18 cellular contexts compared by ENCODE assay signal in the genomic region with DNA sequence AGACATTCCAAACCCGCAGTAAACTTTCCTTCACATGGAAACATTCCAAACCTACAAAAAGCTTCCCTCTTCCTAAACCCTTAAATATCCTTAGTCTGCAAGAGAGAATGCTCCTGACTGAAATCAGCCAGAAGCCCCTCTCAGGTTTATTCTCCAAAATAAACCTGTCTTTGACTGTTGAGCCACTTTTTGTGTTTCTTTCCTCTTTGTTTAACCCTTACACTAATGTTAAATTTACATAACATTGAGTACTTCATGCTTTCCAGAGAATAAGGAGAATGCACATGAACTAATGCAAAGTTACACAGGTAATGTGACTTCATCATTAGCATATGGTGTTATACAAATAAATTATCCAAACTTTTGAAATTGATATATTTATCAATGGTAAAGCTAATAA.
DNase-seq lines count a peak whose midpoint lies in the region; ATAC-seq, FAIRE-seq and TF ChIP-seq lines count a peak whose summit lies in the region.
"Had no signal": no experiment of that assay in that cellular context is flagged by ENCODE, and none has a peak within 500 bp of the region (broad histone marks: within the 10 kb centered on the region; RNA-seq: fewer than 3 reads in every experiment).

No MANE protein-coding gene starts in this region.

- H3K9me1 ChIP-seq in K562 (ENCODE audit: control insufficient read depth, insufficient read depth, low read length) = no peaks in the 10 kb centered on the region

- no peak overlapping the region for H4K8ac ChIP-seq in H1 (ENCODE audit: extremely low read depth, insufficient read depth, low read length)

- H4K20me1 ChIP-seq in K562 (replicated peaks; ENCODE audit: control insufficient read depth, insufficient read depth, low read length) (no peaks in the 10 kb centered on the region), H1 (replicated peaks in 1 of 2; ENCODE audit: control insufficient read depth in 1 of 2, insufficient read depth in 2 of 2, low read length in 2 of 2) (no peaks in the 10 kb centered on the region)
- H4K20me1 ChIP-seq: BLaER1 treated with 17β-estradiol and CSF1 and Interleukin-3, amounts not matched to agents 10 nM and 100 nM had no signal

- TF ChIP-seq CTCF in HEK293 (tag by site-specific recombination; IDR thresholded peaks at IDR 0.05) (no peak), K562 (IDR thresholded peaks at IDR 0.05 in 2 of 3, conservative IDR thresholded peaks at IDR 0.05 in 1 of 3; ENCODE audit: insufficient read depth in 2 of 3, low read depth in 1 of 3, low read length in 3 of 3) (no peak), H1 (IDR thresholded peaks at IDR 0.05; ENCODE audit: control extremely low read depth in 1 of 3, insufficient read depth in 1 of 3, low read depth in 1 of 3, low read length in 3 of 3) (no peak)

- BruUV-seq in K562 (replicated peaks; lab: Mats Ljungman, UMichigan) = no TSS peak

- H3K36me3 ChIP-seq in HEK293 (ENCODE audit: control insufficient read depth in 2 of 2, insufficient read depth in 1 of 2, low read length in 2 of 2) = no peaks in the 10 kb centered on the region
- H3K36me3 ChIP-seq in K562 (ENCODE audit: control insufficient read depth, insufficient read depth, low read length) = no peaks in the 10 kb centered on the region
- H3K36me3 ChIP-seq in H1 (ENCODE audit: control insufficient read depth in 2 of 4, insufficient read depth in 4 of 4, low read length in 3 of 4) = no peaks in the 10 kb centered on the region
- H3K36me3 ChIP-seq: BLaER1 treated with 17β-estradiol and CSF1 and Interleukin-3, amounts not matched to agents 10 nM and 100 nM had no signal

- 0% methylated on average over 1 of the region's 1 CpG for WGBS in K562 (ENCODE audit: insufficient coverage, low coverage, missing lambda C conversion rate)
- WGBS in H1 (ENCODE audit: extremely low coverage in 1 of 2, insufficient coverage in 1 of 2, insufficient read length in 1 of 2, insufficient replicate concordance in 2 of 2, low coverage in 1 of 2, low lambda C conversion rate in 2 of 2, missing lambda C conversion rate in 1 of 2), 2 experiments = 94% methylated on average over 1 of the region's 1 CpG; no CpG with 5 or more reads in 1 of the 2 experiments

- in situ Hi-C loops in K562 (cut with MboI) = no loop called here

- H3K23me2 ChIP-seq in H1 (ENCODE audit: low read depth, low read length) = no peaks in the 10 kb centered on the region

- H3K18ac ChIP-seq in H1 (ENCODE audit: extremely low read depth, low read length) = no peak overlapping the region

- no peak overlapping the region for H3K56ac ChIP-seq in H1 (replicated peaks; ENCODE audit: insufficient read length, low read depth, low read length)

- H3K9me3 ChIP-seq in HEK293 (ENCODE audit: control insufficient read depth, insufficient read depth, low read depth, low read length) (no peaks in the 10 kb centered on the region), K562 (replicated peaks; ENCODE audit: control insufficient read depth, insufficient read depth, low read depth, low read length) (peaks cover 1% of the 10 kb centered on the region; the same call in 1 of the 2 replicates), H1 (ENCODE audit: insufficient read depth in 2 of 2, low read depth in 1 of 2, low read length in 1 of 2) (peaks cover 17% of the 10 kb centered on the region in 2 experiments; a peak in 3 of 4 replicates)
- H3K9me3 ChIP-seq: A549 had no signal

- H3K79me1 ChIP-seq in H1 (ENCODE audit: low read depth, low read length) = no peaks in the 10 kb centered on the region

- H3K9ac ChIP-seq in K562 (ENCODE audit: insufficient read depth in 1 of 2, low read depth in 2 of 2, low read length in 2 of 2) (no peak overlapping the region), H1 (replicated peaks in 1 of 4; ENCODE audit: extremely low read depth in 1 of 4, low read depth in 3 of 4, low read length in 3 of 4) (no peak overlapping the region)
- H3K9ac ChIP-seq: BLaER1 treated with 17β-estradiol and CSF1 and Interleukin-3, amounts not matched to agents 10 nM and 100 nM had no signal

- no peak overlapping the region for H2BK15ac ChIP-seq in H1 (ENCODE audit: low read length)

- TF ChIP-seq EP300 in K562 (IDR thresholded peaks at IDR 0.05; ENCODE audit: low read length) = no peak
- TF ChIP-seq EP300 in H1 (IDR thresholded peaks at IDR 0.05; ENCODE audit: borderline replicate concordance in 1 of 2, low read depth in 2 of 2, low read length in 2 of 2) = no peak

- no peak overlapping the region for H3K4me2 ChIP-seq in K562 (ENCODE audit: insufficient read depth, low read length)
- no peak overlapping the region for H3K4me2 ChIP-seq in H1 (ENCODE audit: insufficient read depth in 1 of 2, low read depth in 2 of 2, low read length in 2 of 2)
- H3K4me2 ChIP-seq: A549 had no signal

- FAIRE-seq in K562 (lab: Jason Lieb, UNC) (no peak), H1 (lab: Jason Lieb, UNC) (no peak)
- FAIRE-seq: A549, D721Med, GM12892 had no signal

- no peak overlapping the region for H2BK20ac ChIP-seq in H1 (ENCODE audit: low read length)

- no peak overlapping the region for H2BK12ac ChIP-seq in H1 (ENCODE audit: low read depth, low read length)

- no peak overlapping the region for H2AK5ac ChIP-seq in H1 (ENCODE audit: low read depth, low read length)

- H3K27ac ChIP-seq in HEK293 (ENCODE audit: extremely low read depth, low read depth, low read length) = no peak overlapping the region
- H3K27ac ChIP-seq in K562 (ENCODE audit: extremely low read depth, low read depth, low read length) = no peak overlapping the region
- H3K27ac ChIP-seq in H1 (ENCODE audit: low read depth, low read length) = no peak overlapping the region
- H3K27ac ChIP-seq: 22Rv1; A549; BLaER1 treated with 17β-estradiol and CSF1 and Interleukin-3, amounts not matched to agents 10 nM and 100 nM; C4-2B had no signal

- no peak overlapping the region for H3K4ac ChIP-seq in H1 (replicated peaks; ENCODE audit: insufficient read length, low read depth, low read length)

- H2AFZ ChIP-seq in K562 (ENCODE audit: low read depth, low read length) (no peak overlapping the region), H1 (ENCODE audit: low read length) (no peak overlapping the region)

- no peak overlapping the region for H2BK120ac ChIP-seq in H1 (replicated peaks; ENCODE audit: low read depth, low read length)

- ATAC-seq in K562 = no peak
- ATAC-seq: A549; CD8-positive, alpha-beta T cell had no signal

- TF ChIP-seq POLR2A in K562 (conservative IDR thresholded peaks at IDR 0.05) (no peak), H1 (IDR thresholded peaks at IDR 0.05; ENCODE audit: control extremely low read depth in 1 of 2, low read depth in 2 of 2, low read length in 2 of 2) (no peak)

- no peak overlapping the region for H3K23ac ChIP-seq in H1 (ENCODE audit: insufficient read length)

- intact Hi-C loops in K562 (cut with micrococcal nuclease) = loop anchor here (5.0 kb wide), 1 partner anchor 575 kb away; no protein-coding TSS in a partner anchor

- no peaks in the 10 kb centered on the region for H3K79me2 ChIP-seq in K562 (ENCODE audit: control insufficient read depth, insufficient read depth, low read length)
- no peaks in the 10 kb centered on the region for H3K79me2 ChIP-seq in H1 (ENCODE audit: control insufficient read depth in 1 of 2, insufficient read depth in 2 of 2, low read length in 2 of 2)

- H3K4me3 ChIP-seq in HEK293 (ENCODE audit: low read depth, low read length) = no peak overlapping the region
- no peak overlapping the region for H3K4me3 ChIP-seq in K562
- H3K4me3 ChIP-seq in H1 (ENCODE audit: extremely low read depth in 1 of 4, insufficient read depth in 2 of 4, low read depth in 3 of 4, low read length in 4 of 4) = no peak overlapping the region
- H3K4me3 ChIP-seq: A549; BLaER1 treated with 17β-estradiol and CSF1 and Interleukin-3, amounts not matched to agents 10 nM and 100 nM; GM12878 had no signal

- no peak overlapping the region for H2BK5ac ChIP-seq in H1 (ENCODE audit: low read depth, low read length)

- no peak for TF ChIP-seq RAD21 in K562 (CRISPR knock-in tag; conservative IDR thresholded peaks at IDR 0.05 in 1 of 2, IDR thresholded peaks at IDR 0.05 in 1 of 2)
- no peak for TF ChIP-seq RAD21 in H1 (IDR thresholded peaks at IDR 0.05 in 1 of 2, conservative IDR thresholded peaks at IDR 0.05 in 1 of 2; ENCODE audit: low read depth in 2 of 2, low read length in 2 of 2)

- H3K14ac ChIP-seq in H1 (ENCODE audit: insufficient read length) = no peak overlapping the region

- H3K27me3 ChIP-seq in K562 (ENCODE audit: control insufficient read depth in 2 of 2, insufficient read depth in 2 of 2, low read length in 2 of 2) (no peaks in the 10 kb centered on the region), H1 (replicated peaks in 1 of 4; ENCODE audit: control insufficient read depth in 3 of 4, extremely low read depth in 1 of 4, insufficient read depth in 3 of 4, low read length in 3 of 4) (no peaks in the 10 kb centered on the region)
- H3K27me3 ChIP-seq: BLaER1 treated with 17β-estradiol and CSF1 and Interleukin-3, amounts not matched to agents 10 nM and 100 nM had no signal

- H3K4me1 ChIP-seq in HEK293 (ENCODE audit: control insufficient read depth, insufficient read depth, low read length) = no peaks in the 10 kb centered on the region
- H3K4me1 ChIP-seq in K562 (replicated peaks in 1 of 2; ENCODE audit: control insufficient read depth in 2 of 2, insufficient read depth in 2 of 2, low read length in 2 of 2) = no peaks in the 10 kb centered on the region
- no peaks in the 10 kb centered on the region for H3K4me1 ChIP-seq in H1 (replicated peaks in 1 of 4; ENCODE audit: control insufficient read depth in 3 of 4, insufficient read depth in 4 of 4, low read length in 3 of 4)
- H3K4me1 ChIP-seq: A549, Caco-2 had no signal

- DNase-seq in K562 (ENCODE audit: extremely low read depth in 1 of 4, low spot score in 3 of 4) = no peak
- no peak for DNase-seq in H1 (ENCODE audit: low read depth in 1 of 2, low spot score in 2 of 2)
- no peak for DNase-seq in NCI-H2029 treated with DMSO at 0.1 percent for 48 hours (lab: John Stamatoyannopoulos, UW)
- DNase-seq in DMS153 treated with DMSO at 0.1 percent for 48 hours (lab: John Stamatoyannopoulos, UW; ENCODE audit: unreplicated experiment) = no peak
- DNase-seq: Caco-2; Calu3; CD4-positive, alpha-beta T cell; CD8-positive, alpha-beta T cell; DMS79; EL had no signal

- CTCF ChIA-PET in HEK293 (lab: Yijun Ruan, JAX) = interaction anchor here (0.9 kb wide), 1 partner anchor 575 kb away, joined by 3 read pairs; no protein-coding TSS in a partner anchor
- CTCF ChIA-PET in K562 (lab: Yijun Ruan, JAX; ENCODE audit: low intra/inter-chr PET ratio) = interaction anchor here (1.2 kb wide), 1 partner anchor 574 kb away, joined by 3 read pairs; no protein-coding TSS in a partner anchor
- CTCF ChIA-PET in H1 (lab: Charles Lee; ENCODE audit: partially characterized antibody) = no interaction called here

- POLR2A ChIA-PET in HEK293 (lab: Yijun Ruan, JAX) = no interaction called here
- POLR2A ChIA-PET in K562 (lab: Yijun Ruan, JAX) = no interaction called here
- POLR2A ChIA-PET in H1 (lab: Charles Lee; ENCODE audit: partially characterized antibody) = no interaction called here

- no peak overlapping the region for H4K5ac ChIP-seq in H1 (ENCODE audit: insufficient read length, low read depth, low read length)

- H4K91ac ChIP-seq in H1 (replicated peaks; ENCODE audit: insufficient read length, low read length) = no peak overlapping the region

TF ChIP-seq in K562, 482 proteins besides CTCF, POLR2A, EP300 and RAD21 (continues in another document):
- no peak for TF ChIP-seq JUNB (CRISPR knock-in tag; conservative IDR thresholded peaks at IDR 0.05)

TF ChIP-seq in H1, 55 proteins besides CTCF, POLR2A, EP300 and RAD21 (continues in another document):
- TF ChIP-seq BCL11A (IDR thresholded peaks at IDR 0.05; ENCODE audit: low read depth in 2 of 2, low read length in 2 of 2) = no peak

Comparison
In these comparisons a context has a peak if more than half of its experiments do, and no peak if none do; other contexts are left out.
1. Of the 44 proteins assayed by ChIP-seq in both K562 and HEK293: peak only in K562: none; only in HEK293: SETDB1; in both: none; in neither: 43.